Comparison of ENCODE assay signal across 35 cellular contexts in genomic region chr2:241752253-241752652, GRCh38. TPM values are rescaled to one million over a fixed set of nuclear protein-coding genes. Genes with fewer than 3 reads are reported as not detected.
"Had no signal": no experiment of that assay in that cellular context is flagged by ENCODE, and none has a peak within 500 bp of the region (broad histone marks: within the 10 kb centered on the region; RNA-seq: fewer than 3 reads in every experiment).

No MANE protein-coding gene starts in this region.

- DNase-seq: activated CD4-positive, alpha-beta memory T cell treated with anti-CD3 and anti-CD28 coated beads for 36 hours; activated CD4-positive, alpha-beta T cell treated with anti-CD3 and anti-CD28 coated beads for 36 hours; activated CD4-positive, alpha-beta T cell treated with anti-CD3 and anti-CD28 coated beads, Interleukin-2, amount 10 ng/mL, durations not matched to agents 24 days and 14 days; activated CD4-positive, CD25-positive, alpha-beta regulatory T cell; activated CD4-positive, CD25-positive, alpha-beta regulatory T cell treated with anti-CD3 and anti-CD28 coated beads, Interleukin-2, amount 50 U/mL, for 72 hours; activated CD8-positive, alpha-beta memory T cell treated with anti-CD3 and anti-CD28 coated beads, Interleukin-2, amount 10 ng/mL, durations not matched to agents 7 days and 5 days; activated CD8-positive, alpha-beta memory T cell treated with anti-CD3 and anti-CD28 coated beads, Interleukin-2, amount 50 U/mL, for 4 hours; activated CD8-positive, alpha-beta T cell treated with anti-CD3 and anti-CD28 coated beads, Interleukin-2, amount 10 ng/mL, durations not matched to agents 7 days and 5 days; activated effector memory CD4-positive, alpha-beta T cell treated with anti-CD3 and anti-CD28 coated beads, Interleukin-2, amount 50 U/mL, for 16 hours; activated naive CD4-positive, alpha-beta T cell treated with anti-CD3 and anti-CD28 coated beads for 36 hours; activated naive CD8-positive, alpha-beta T cell treated with anti-CD3 and anti-CD28 coated beads for 36 hours; activated naive CD8-positive, alpha-beta T cell treated with anti-CD3 and anti-CD28 coated beads, Interleukin-2, amount 50 U/mL, for 24 hours; activated T-cell treated with anti-CD3 and anti-CD28 coated beads, Interleukin-2, amount 50 U/mL, for 1 hour; activated T-cell treated with anti-CD3 and anti-CD28 coated beads, Interleukin-2, amount 50 U/mL, for 48 hours; adrenal gland; amygdala; aorta; central memory CD4-positive, alpha-beta T cell; cerebellar nuclear complex; colonic mucosa; effector CD8-positive, alpha-beta T cell; esophagus squamous epithelium; foreskin melanocyte; T-helper 2 cell had no signal

- H3K27ac ChIP-seq: adrenal gland, breast epithelium, cardiac muscle cell, colonic mucosa, epithelial cell of prostate, esophagus squamous epithelium, gastroesophageal sphincter had no signal

- H3K27me3 ChIP-seq: adrenal gland, breast epithelium, cardiac muscle cell, colonic mucosa, esophagus squamous epithelium, gastroesophageal sphincter had no signal

- H3K9me3 ChIP-seq: adrenal gland, breast epithelium, colonic mucosa, esophagus squamous epithelium, gastroesophageal sphincter had no signal

- H3K36me3 ChIP-seq: cardiac muscle cell, colonic mucosa had no signal

- H3K4me1 ChIP-seq: adrenal gland, breast epithelium, colonic mucosa, gastroesophageal sphincter had no signal

- H3K4me3 ChIP-seq: adrenal gland, breast epithelium, cardiac muscle cell, colonic mucosa, esophagus squamous epithelium, gastroesophageal sphincter had no signal

- ATAC-seq: activated CD4-positive, alpha-beta T cell treated with anti-CD3 and anti-CD28 coated beads for 36 hours; activated CD8-positive, alpha-beta memory T cell treated with anti-CD3 and anti-CD28 coated beads, Interleukin-2, amount 10 ng/mL, durations not matched to agents 7 days and 5 days; activated CD8-positive, alpha-beta T cell treated with anti-CD3 and anti-CD28 coated beads, Interleukin-2, amount 10 ng/mL, durations not matched to agents 7 days and 5 days; activated naive CD8-positive, alpha-beta T cell treated with anti-CD3 and anti-CD28 coated beads, Interleukin-2, amount 50 U/mL, for 24 hours; gastroesophageal sphincter had no signal

RNA-seq across cellular contexts. Expression of gene GAL3ST2, which starts 24.4 kb away (rescaled TPM):
- total RNA-seq: activated naive CD4-positive, alpha-beta T cell treated with anti-CD3 and anti-CD28 coated beads for 36 hours; aorta; dermis microvascular lymphatic vessel endothelial cell; endothelial cell of umbilical vein; glomerular endothelial cell; T-helper 1 cell treated with Interleukin-12 subunit alpha and Interleukin-12 subunit beta and Interleukin-4 antibody, amounts not matched to agents 30 ng/mL and 1 ng/mL, for 36 hours had no signal
- polyA plus RNA-seq: aorta, cardiac muscle cell, endothelial cell of umbilical vein, fibroblast of lung had no signal

RNA-seq across cellular contexts. Expression of gene NEU4, which starts 56.7 kb away (rescaled TPM):
- total RNA-seq: activated CD8-positive, alpha-beta memory T cell treated with anti-CD3 and anti-CD28 coated beads for 36 hours; activated naive CD4-positive, alpha-beta T cell treated with anti-CD3 and anti-CD28 coated beads for 36 hours; endothelial cell of umbilical vein; esophagus squamous epithelium; fibroblast of lung; fibroblast of villous mesenchyme had no signal
- polyA plus RNA-seq: endothelial cell of umbilical vein, fibroblast of lung had no signal
